Comparison of ENCODE assay signal across 11 cellular contexts in genomic region chr5:178467261-178468195, GRCh38.
DNase-seq lines count a peak whose midpoint lies in the region; ATAC-seq and TF ChIP-seq lines count a peak whose summit lies in the region.
"Had no signal": no experiment of that assay in that cellular context is flagged by ENCODE, and none has a peak within 500 bp of the region (broad histone marks: within the 10 kb centered on the region; RNA-seq: fewer than 3 reads in every experiment).

No MANE protein-coding gene starts in this region.

- H3K9me2 ChIP-seq in GM23248 (ENCODE audit: insufficient read depth), result no peaks in the 10 kb centered on the region

- DNase-seq in GM23248 (peak; percentile 55), ascending aorta (ENCODE audit: low spot score in 2 of 2) (peak in 1 of 2 donors; percentile 82), hepatic stellate cell (ENCODE audit: low spot score) (peak; percentile 65), smooth muscle cell (lab: John Stamatoyannopoulos, UW; ENCODE audit: unreplicated experiment) (no peak), cortex of kidney (lab: John Stamatoyannopoulos, UW) (no peak), activated gamma-delta T cell treated with Interleukin-2 at 50 U/mL for 16 hours (no peak)
- no peak for DNase-seq in activated CD8-positive, alpha-beta T cell treated with anti-CD3 and anti-CD28 coated beads, Interleukin-2, amount 10 ng/mL, durations not matched to agents 7 days and 5 days
- DNase-seq: islet precursor cell; NCI-H510A; stimulated activated CD4-positive, alpha-beta T cell treated with anti-CD3 and anti-CD28 coated beads, Interleukin-1b, Interleukin-23, amount 100 ng/mL, for 48 hours had no signal

- H3K27me3 ChIP-seq in GM23248 (replicated peaks; ENCODE audit: insufficient read depth) (no peaks in the 10 kb centered on the region), ascending aorta (no peaks in the 10 kb centered on the region), smooth muscle cell (ENCODE audit: low read depth) (no peaks in the 10 kb centered on the region)

- no peaks in the 10 kb centered on the region for H3K9me3 ChIP-seq in GM23248 (ENCODE audit: low read depth)
- no peaks in the 10 kb centered on the region for H3K9me3 ChIP-seq in ascending aorta
- no peaks in the 10 kb centered on the region for H3K9me3 ChIP-seq in smooth muscle cell (replicated peaks; ENCODE audit: low read depth)

- POLR2A ChIA-PET in activated CD8-positive, alpha-beta T cell treated with anti-CD3 and anti-CD28 coated beads, Interleukin-2, amount 10 ng/mL, durations not matched to agents 7 days and 5 days (lab: Charles Lee), result no interaction called here

- H3K27ac ChIP-seq in GM23248 (no peak overlapping the region), ascending aorta (peak overlapping the region; percentile 48 to 59), smooth muscle cell (ENCODE audit: low read depth) (peak overlapping the region; percentile 11)

- peak overlapping the region; percentile 34 for H3K4me2 ChIP-seq in GM23248 (ENCODE audit: unreplicated experiment)
- peak overlapping the region; percentile 43 for H3K4me2 ChIP-seq in smooth muscle cell

- peak overlapping the region; percentile 36; the same call in 1 of the 2 replicates for H3K4me3 ChIP-seq in GM23248
- peak overlapping the region in 1 of 2 donors; percentile 18 for H3K4me3 ChIP-seq in ascending aorta
- H3K4me3 ChIP-seq in smooth muscle cell, result no peak overlapping the region

- H3K4me3 Mint-ChIP-seq in activated CD8-positive, alpha-beta T cell treated with anti-CD3 and anti-CD28 coated beads, Interleukin-2, amount 10 ng/mL, durations not matched to agents 7 days and 5 days, result no peak overlapping the region

- WGBS in GM23248 (ENCODE audit: low coverage in 1 of 2, low lambda C conversion rate in 2 of 2, missing lambda C conversion rate in 2 of 2), 2 experiments, result 17 to 18% methylated on average over 25 to 26 of the region's 26 CpGs
- WGBS in smooth muscle cell (ENCODE audit: low lambda C conversion rate), result 60% methylated on average over 26 of the region's 26 CpGs

- H3K27me3 Mint-ChIP-seq in activated CD8-positive, alpha-beta T cell treated with anti-CD3 and anti-CD28 coated beads, Interleukin-2, amount 10 ng/mL, durations not matched to agents 7 days and 5 days (ENCODE audit: low read depth), result no peaks in the 10 kb centered on the region

- no peaks in the 10 kb centered on the region for H3K9me3 Mint-ChIP-seq in activated CD8-positive, alpha-beta T cell treated with anti-CD3 and anti-CD28 coated beads, Interleukin-2, amount 10 ng/mL, durations not matched to agents 7 days and 5 days (ENCODE audit: insufficient read depth)

- in situ Hi-C loops in GM23248 (cut with MboI), result no loop called here

- intact Hi-C loops in ascending aorta (cut with DNase I), result loop anchor here (5.0 kb wide), 1 partner anchor 85 kb away; no protein-coding TSS in a partner anchor

- H3K9ac ChIP-seq in GM23248 (no peak overlapping the region), smooth muscle cell (ENCODE audit: low read depth) (no peak overlapping the region)

- H3K36me3 Mint-ChIP-seq in activated CD8-positive, alpha-beta T cell treated with anti-CD3 and anti-CD28 coated beads, Interleukin-2, amount 10 ng/mL, durations not matched to agents 7 days and 5 days (ENCODE audit: low read depth), result no peaks in the 10 kb centered on the region

- TF ChIP-seq CTCF in ascending aorta (IDR thresholded peaks at IDR 0.05) (no peak), smooth muscle cell (IDR thresholded peaks at IDR 0.05; ENCODE audit: borderline replicate concordance, insufficient read depth, poor library complexity, severe bottlenecking) (no peak)

- no peaks in the 10 kb centered on the region for H4K20me1 ChIP-seq in GM23248 (ENCODE audit: insufficient read depth)
- no peaks in the 10 kb centered on the region for H4K20me1 ChIP-seq in smooth muscle cell (ENCODE audit: low read depth)

- H3F3A ChIP-seq in GM23248 (ENCODE audit: insufficient read depth) (no peaks in the 10 kb centered on the region), smooth muscle cell (ENCODE audit: low read depth) (no peaks in the 10 kb centered on the region)

- no peaks in the 10 kb centered on the region for H3K36me3 ChIP-seq in GM23248 (ENCODE audit: low read depth)
- no peaks in the 10 kb centered on the region for H3K36me3 ChIP-seq in ascending aorta
- no peaks in the 10 kb centered on the region for H3K36me3 ChIP-seq in smooth muscle cell (ENCODE audit: low read depth)

- H3K4me1 Mint-ChIP-seq in activated CD8-positive, alpha-beta T cell treated with anti-CD3 and anti-CD28 coated beads, Interleukin-2, amount 10 ng/mL, durations not matched to agents 7 days and 5 days (ENCODE audit: low read depth), result no peaks in the 10 kb centered on the region

- H3K79me2 ChIP-seq in GM23248 (ENCODE audit: insufficient read depth) (no peaks in the 10 kb centered on the region), smooth muscle cell (ENCODE audit: low read depth) (no peaks in the 10 kb centered on the region)

- ATAC-seq in activated CD8-positive, alpha-beta T cell treated with anti-CD3 and anti-CD28 coated beads, Interleukin-2, amount 10 ng/mL, durations not matched to agents 7 days and 5 days, result no peak
- no peak for ATAC-seq in GM18498 (IDR thresholded peaks at IDR 0.05; ENCODE audit: unreplicated experiment)

- H3K27ac Mint-ChIP-seq in activated CD8-positive, alpha-beta T cell treated with anti-CD3 and anti-CD28 coated beads, Interleukin-2, amount 10 ng/mL, durations not matched to agents 7 days and 5 days, result no peak overlapping the region

- CTCF ChIA-PET in activated CD8-positive, alpha-beta T cell treated with anti-CD3 and anti-CD28 coated beads, Interleukin-2, amount 10 ng/mL, durations not matched to agents 7 days and 5 days (lab: Charles Lee), result no interaction called here

- H2AFZ ChIP-seq in GM23248 (peak overlapping the region; percentile 35), smooth muscle cell (ENCODE audit: low read depth) (no peak overlapping the region)

- H3K4me1 ChIP-seq in GM23248 (ENCODE audit: insufficient read depth) (no peaks in the 10 kb centered on the region), ascending aorta (peaks cover 0 to 11% of the 10 kb centered on the region in 2 donors), smooth muscle cell (ENCODE audit: low read depth) (peaks cover 6% of the 10 kb centered on the region)

Comparison
In these comparisons a context has a peak if more than half of its experiments do, and no peak if none do; other contexts are left out.
1. DNase-seq: peak in GM23248 (single experiment) and hepatic stellate cell (single experiment); none in smooth muscle cell (single experiment), cortex of kidney (single experiment), activated CD8-positive, alpha-beta T cell treated with anti-CD3 and anti-CD28 coated beads, Interleukin-2, amount 10 ng/mL, durations not matched to agents 7 days and 5 days (single experiment) and activated gamma-delta T cell treated with Interleukin-2 at 50 U/mL for 16 hours (single experiment).